In the genomic region with DNA sequence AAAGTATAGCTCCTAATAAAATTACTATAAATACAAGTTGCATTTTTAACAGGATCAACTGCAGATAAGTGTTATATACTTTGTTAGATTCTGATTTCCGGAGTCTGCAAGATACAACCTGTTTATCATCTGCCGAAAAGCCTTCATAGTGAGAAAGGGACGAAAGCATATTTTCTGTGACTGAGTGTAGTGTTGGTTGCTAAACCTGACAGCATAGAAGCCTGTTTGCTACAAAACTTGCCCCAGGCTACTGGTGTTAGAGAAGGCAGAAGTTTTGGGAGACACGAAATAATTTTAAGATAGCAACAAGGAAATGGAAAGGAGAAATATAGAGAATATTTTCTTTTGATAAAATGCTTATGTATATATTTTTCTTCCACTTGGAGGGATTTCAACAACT, we compare ENCODE assay signal across 26 cellular contexts.
"Had no signal": no experiment of that assay in that cellular context is flagged by ENCODE, and none has a peak within 500 bp of the region (broad histone marks: within the 10 kb centered on the region; RNA-seq: fewer than 3 reads in every experiment).

No MANE protein-coding gene starts in this region.

- H3K36me3 Mint-ChIP-seq: immature natural killer cell; naive thymus-derived CD8-positive, alpha-beta T cell; stimulated activated naive B cell treated with anti-CD40 and anti-IgM and Interleukin-4, amounts not matched to agents 10 μg/mL and 1 μg/mL and 100 μg/mL, for 72 hours had no signal

- H3K4me1 ChIP-seq: pancreas, prostate gland, stomach, tibial nerve had no signal

- H3K4me3 Mint-ChIP-seq: immature natural killer cell; naive thymus-derived CD8-positive, alpha-beta T cell; stimulated activated naive B cell treated with anti-CD40 and anti-IgM and Interleukin-4, amounts not matched to agents 10 μg/mL and 1 μg/mL and 100 μg/mL, for 72 hours had no signal

- H3K9me3 ChIP-seq: left lung, pancreas, prostate gland, stomach, thoracic aorta, tibial nerve, upper lobe of left lung had no signal

- H3K27ac ChIP-seq: left lung, pancreas, prostate gland, skin epidermis, stomach, thoracic aorta, tibial nerve, upper lobe of left lung had no signal

- H3K27ac Mint-ChIP-seq: immature natural killer cell; naive thymus-derived CD8-positive, alpha-beta T cell; stimulated activated naive B cell treated with anti-CD40 and anti-IgM and Interleukin-4, amounts not matched to agents 10 μg/mL and 1 μg/mL and 100 μg/mL, for 72 hours had no signal

- DNase-seq: immature natural killer cell; kidney; left colon; left lung; mesendoderm; naive thymus-derived CD8-positive, alpha-beta T cell; pancreas; posterior cingulate gyrus; retina; right cardiac atrium; stimulated activated CD4-positive, alpha-beta T cell treated with anti-CD3 and anti-CD28 coated beads, Interleukin-12 subunit alpha, Interleukin-12 subunit beta, amount 100 ng/mL, for 4 hours; stimulated activated CD4-positive, alpha-beta T cell treated with anti-CD3 and anti-CD28 coated beads, Interleukin-15, amount 100 ng/mL, for 24 hours; stimulated activated CD4-positive, alpha-beta T cell treated with anti-CD3 and anti-CD28 coated beads, Interleukin-2, amount 100 ng/mL, for 24 hours; stimulated activated CD4-positive, alpha-beta T cell treated with anti-CD3 and anti-CD28 coated beads, Interleukin-4, amount 100 ng/mL, for 1 hour; stimulated activated naive B cell treated with anti-CD40 and anti-IgM and Interleukin-4, amounts not matched to agents 10 μg/mL and 1 μg/mL and 100 μg/mL, for 72 hours; stimulated activated naive CD8-positive, alpha-beta T cell treated with anti-CD3 and anti-CD28 coated beads, Interleukin-15, Interleukin-2, amounts not matched to agents 100 U/mL and 50 U/mL, for 24 hours; stomach; upper lobe of left lung had no signal

- ATAC-seq: left colon; left lung; naive thymus-derived CD8-positive, alpha-beta T cell; pancreas; right cardiac atrium; sciatic nerve; stimulated activated naive B cell treated with anti-CD40 and anti-IgM and Interleukin-4, amounts not matched to agents 10 μg/mL and 1 μg/mL and 100 μg/mL, for 72 hours; stimulated activated naive CD8-positive, alpha-beta T cell treated with anti-CD3 and anti-CD28 coated beads, Interleukin-15, Interleukin-2, amounts not matched to agents 100 U/mL and 50 U/mL, for 24 hours had no signal

- H3K4me3 ChIP-seq: left lung, lung, pancreas, prostate gland, skin epidermis, stomach, thoracic aorta, tibial nerve, upper lobe of left lung had no signal

- FAIRE-seq: islet of Langerhans, kidney, pancreas, urothelium cell line had no signal

- H3K4me1 Mint-ChIP-seq: immature natural killer cell; naive thymus-derived CD8-positive, alpha-beta T cell; stimulated activated naive B cell treated with anti-CD40 and anti-IgM and Interleukin-4, amounts not matched to agents 10 μg/mL and 1 μg/mL and 100 μg/mL, for 72 hours had no signal

- H3K36me3 ChIP-seq: left lung, pancreas, prostate gland, stomach, thoracic aorta, tibial nerve, upper lobe of left lung had no signal

- H3K27me3 ChIP-seq: left lung, pancreas, stomach, tibial nerve, upper lobe of left lung had no signal

- H3K9me3 Mint-ChIP-seq: naive thymus-derived CD8-positive, alpha-beta T cell; stimulated activated naive B cell treated with anti-CD40 and anti-IgM and Interleukin-4, amounts not matched to agents 10 μg/mL and 1 μg/mL and 100 μg/mL, for 72 hours had no signal
